Comparison of ENCODE assay signal across 1 cellular context in genomic region chr16:67415872-67416793, GRCh38.
TF ChIP-seq lines count a peak whose summit lies in the region.

Gene ZDHHC1 (minus strand): TSS chr16:67416477. CDS start chr16:67407775, 8,702 bp downstream.

TF ChIP-seq in HepG2, 621 proteins besides CTCF, POLR2A, EP300 and RAD21 (continued from another document and continues in another):
- no peak for TF ChIP-seq ZNF639 (CRISPR knock-in tag; conservative IDR thresholded peaks at IDR 0.05)
- TF ChIP-seq ZBTB40 (IDR thresholded peaks at IDR 0.05) = no peak
- TF ChIP-seq ZBTB40 (CRISPR knock-in tag; IDR thresholded peaks at IDR 0.05) = no peak; the same call in 1 of the 2 replicates
- no peak; the same call in 1 of the 2 replicates for TF ChIP-seq HIVEP1 (CRISPR knock-in tag; IDR thresholded peaks at IDR 0.05)
- no peak for TF ChIP-seq RERE (CRISPR knock-in tag; IDR thresholded peaks at IDR 0.05; ENCODE audit: low read depth)
- no peak for TF ChIP-seq ZIK1 (CRISPR knock-in tag; IDR thresholded peaks at IDR 0.05; ENCODE audit: borderline replicate concordance, low read depth)
- no peak for TF ChIP-seq TCF7L2 (IDR thresholded peaks at IDR 0.05; ENCODE audit: low read depth, low read length)
- TF ChIP-seq ZNF280B (CRISPR knock-in tag; IDR thresholded peaks at IDR 0.05; ENCODE audit: borderline replicate concordance) = peak; percentile 47; the same call in 1 of the 2 replicates
- no peak for TF ChIP-seq ZNF652 (CRISPR knock-in tag; IDR thresholded peaks at IDR 0.05; ENCODE audit: borderline replicate concordance, low read depth)
- TF ChIP-seq MYNN (CRISPR knock-in tag; IDR thresholded peaks at IDR 0.05; ENCODE audit: low read depth) = no peak
- TF ChIP-seq HOXA9 (CRISPR knock-in tag; IDR thresholded peaks at IDR 0.05; ENCODE audit: borderline replicate concordance) = no peak
- TF ChIP-seq SMAD3 (CRISPR knock-in tag; IDR thresholded peaks at IDR 0.05) = no peak
- TF ChIP-seq RXRA (CRISPR knock-in tag; IDR thresholded peaks at IDR 0.05) = peak; percentile 60; the same call in 1 of the 2 replicates
- TF ChIP-seq ZEB1 (IDR thresholded peaks at IDR 0.05; ENCODE audit: insufficient replicate concordance, low read depth) = no peak
- TF ChIP-seq MAFK (conservative IDR thresholded peaks at IDR 0.05 in 1 of 2, IDR thresholded peaks at IDR 0.05 in 1 of 2; ENCODE audit: low read length in 2 of 2) = no peak
- peak; percentile 29; the same call in 1 of the 2 replicates for TF ChIP-seq ARID5B (CRISPR knock-in tag; IDR thresholded peaks at IDR 0.05)
- TF ChIP-seq FOSL1 (CRISPR knock-in tag; IDR thresholded peaks at IDR 0.05; ENCODE audit: borderline replicate concordance) = peak; percentile 58; the same call in 1 of the 2 replicates
- TF ChIP-seq SNAI1 (CRISPR knock-in tag; IDR thresholded peaks at IDR 0.05; ENCODE audit: borderline replicate concordance) = no peak
- TF ChIP-seq SMAD9 (CRISPR knock-in tag; IDR thresholded peaks at IDR 0.05) = no peak
- TF ChIP-seq ZNF264 (CRISPR knock-in tag; IDR thresholded peaks at IDR 0.05) = peak; percentile 72; the same call in 1 of the 2 replicates
- TF ChIP-seq TBL1XR1 (IDR thresholded peaks at IDR 0.05; ENCODE audit: borderline replicate concordance, low read length, partially characterized antibody) = no peak
- TF ChIP-seq ZC3H4 (CRISPR knock-in tag; IDR thresholded peaks at IDR 0.05; ENCODE audit: borderline replicate concordance) = no peak
- TF ChIP-seq ZNF766 (CRISPR knock-in tag; IDR thresholded peaks at IDR 0.05; ENCODE audit: borderline replicate concordance) = no peak
- no peak for TF ChIP-seq ZNF207 (IDR thresholded peaks at IDR 0.05; ENCODE audit: borderline replicate concordance)
- no peak for TF ChIP-seq IKZF1 (IDR thresholded peaks at IDR 0.05)
- TF ChIP-seq ZNF772 (CRISPR knock-in tag; IDR thresholded peaks at IDR 0.05) = peak; percentile 76
- TF ChIP-seq ZBED4 (CRISPR knock-in tag; IDR thresholded peaks at IDR 0.05; ENCODE audit: borderline replicate concordance) = peak; percentile 97
- no peak for TF ChIP-seq ZNF282 (IDR thresholded peaks at IDR 0.05; ENCODE audit: partially characterized antibody)
- no peak for TF ChIP-seq SOX13 (IDR thresholded peaks at IDR 0.05)
- TF ChIP-seq SOX13 (CRISPR knock-in tag; conservative IDR thresholded peaks at IDR 0.05 in 1 of 2, IDR thresholded peaks at IDR 0.05 in 1 of 2) = peak in 1 of 2 experiments; percentile 25; a peak in 2 of 4 replicates
